Comparison of ENCODE assay signal across 27 cellular contexts in genomic region chr6:147297663-147298313, GRCh38.
DNase-seq lines count a peak whose midpoint lies in the region; ATAC-seq and TF ChIP-seq lines count a peak whose summit lies in the region.
"Had no signal": no experiment of that assay in that cellular context is flagged by ENCODE, and none has a peak within 500 bp of the region (broad histone marks: within the 10 kb centered on the region; RNA-seq: fewer than 3 reads in every experiment).

No MANE protein-coding gene starts in this region.

- H3K4me3 Mint-ChIP-seq in activated CD8-positive, alpha-beta memory T cell treated with anti-CD3 and anti-CD28 coated beads, Interleukin-2, amount 10 ng/mL, durations not matched to agents 7 days and 5 days = no peak overlapping the region
- H3K4me3 Mint-ChIP-seq: activated CD8-positive, alpha-beta T cell treated with anti-CD3 and anti-CD28 coated beads for 36 hours; activated naive CD4-positive, alpha-beta T cell treated with anti-CD3 and anti-CD28 coated beads for 36 hours; nephron had no signal

- H3K27ac ChIP-seq in upper lobe of left lung = no peak overlapping the region
- H3K27ac ChIP-seq: 22Rv1, body of pancreas, dorsolateral prefrontal cortex, epithelial cell of prostate, skin epidermis, stomach, tibial artery had no signal

- no peaks in the 10 kb centered on the region for H3K27me3 ChIP-seq in upper lobe of left lung
- H3K27me3 ChIP-seq: body of pancreas, dorsolateral prefrontal cortex, stomach, tibial artery had no signal

- TF ChIP-seq POLR2A in upper lobe of left lung (IDR thresholded peaks at IDR 0.05) = no peak

- H3K27ac Mint-ChIP-seq in activated CD8-positive, alpha-beta memory T cell treated with anti-CD3 and anti-CD28 coated beads, Interleukin-2, amount 10 ng/mL, durations not matched to agents 7 days and 5 days = peak overlapping the region; percentile 3
- H3K27ac Mint-ChIP-seq: activated CD8-positive, alpha-beta T cell treated with anti-CD3 and anti-CD28 coated beads for 36 hours; nephron had no signal

- H3K9me3 ChIP-seq in upper lobe of left lung = peaks cover 0 to 4% (median 0%) of the 10 kb centered on the region in 4 donors
- H3K9me3 ChIP-seq: body of pancreas had no signal

- no peaks in the 10 kb centered on the region for H3K4me1 ChIP-seq in upper lobe of left lung
- H3K4me1 ChIP-seq: stomach, tibial artery had no signal

- no peak for ATAC-seq in activated CD8-positive, alpha-beta memory T cell treated with anti-CD3 and anti-CD28 coated beads, Interleukin-2, amount 10 ng/mL, durations not matched to agents 7 days and 5 days
- ATAC-seq in upper lobe of left lung (ENCODE audit: low FRiP score in 2 of 2) (no peak), GM21367 (IDR thresholded peaks at IDR 0.05; ENCODE audit: unreplicated experiment) (no peak)
- ATAC-seq: activated CD8-positive, alpha-beta T cell treated with anti-CD3 and anti-CD28 coated beads for 36 hours had no signal

- peaks cover 10% of the 10 kb centered on the region for H3K4me1 Mint-ChIP-seq in activated CD8-positive, alpha-beta memory T cell treated with anti-CD3 and anti-CD28 coated beads, Interleukin-2, amount 10 ng/mL, durations not matched to agents 7 days and 5 days
- H3K4me1 Mint-ChIP-seq: nephron had no signal

- TF ChIP-seq EP300 in upper lobe of left lung (IDR thresholded peaks at IDR 0.05) = no peak

- WGBS in upper lobe of left lung, 2 donors = 85 to 93% methylated on average over 3 of the region's 3 CpGs

- TF ChIP-seq CTCF in astrocyte of the cerebellum (IDR thresholded peaks at IDR 0.05; ENCODE audit: low read depth, low read length, missing control alignments) (no peak), upper lobe of left lung (IDR thresholded peaks at IDR 0.05) (no peak)

- H3K4me3 ChIP-seq in astrocyte of the cerebellum (ENCODE audit: low read depth, low read length) (no peak overlapping the region), upper lobe of left lung (no peak overlapping the region)
- H3K4me3 ChIP-seq: body of pancreas, dorsolateral prefrontal cortex, skin epidermis, stomach, tibial artery had no signal

- peaks cover 0 to 4% (median 0%) of the 10 kb centered on the region in 4 donors for H3K36me3 ChIP-seq in upper lobe of left lung

- peaks cover 20% of the 10 kb centered on the region for H3K9me3 Mint-ChIP-seq in activated CD8-positive, alpha-beta memory T cell treated with anti-CD3 and anti-CD28 coated beads, Interleukin-2, amount 10 ng/mL, durations not matched to agents 7 days and 5 days (ENCODE audit: low read depth)

- CTCF ChIA-PET in activated CD8-positive, alpha-beta memory T cell treated with anti-CD3 and anti-CD28 coated beads, Interleukin-2, amount 10 ng/mL, durations not matched to agents 7 days and 5 days (lab: Charles Lee) = no interaction called here

- no peaks in the 10 kb centered on the region for H3K27me3 Mint-ChIP-seq in activated CD8-positive, alpha-beta memory T cell treated with anti-CD3 and anti-CD28 coated beads, Interleukin-2, amount 10 ng/mL, durations not matched to agents 7 days and 5 days
- H3K27me3 Mint-ChIP-seq: activated CD8-positive, alpha-beta T cell treated with anti-CD3 and anti-CD28 coated beads for 36 hours had no signal

- no peak for DNase-seq in activated CD8-positive, alpha-beta memory T cell treated with anti-CD3 and anti-CD28 coated beads, Interleukin-2, amount 10 ng/mL, durations not matched to agents 7 days and 5 days
- no peak for DNase-seq in activated CD8-positive, alpha-beta memory T cell treated with anti-CD3 and anti-CD28 coated beads, Interleukin-2, amount 50 U/mL, for 48 hours
- peak; percentile 51 for DNase-seq in OCI-M1 (lab: John Stamatoyannopoulos, UW)
- peak; percentile 11 for DNase-seq in astrocyte of the cerebellum (ENCODE audit: low read depth)
- peak; percentile 27 for DNase-seq in myocyte (ENCODE audit: low read depth)
- DNase-seq in upper lobe of left lung = no peak
- DNase-seq in hypothalamus (lab: John Stamatoyannopoulos, UW) = no peak
- DNase-seq: activated CD4-positive, CD25-positive, alpha-beta regulatory T cell treated with anti-CD3 and anti-CD28 coated beads, Interleukin-2, amount 50 U/mL, for 72 hours; activated CD8-positive, alpha-beta T cell treated with anti-CD3 and anti-CD28 coated beads for 36 hours; activated naive CD4-positive, alpha-beta T cell treated with anti-CD3 and anti-CD28 coated beads for 36 hours; body of pancreas; cerebellar nuclear complex; dorsolateral prefrontal cortex; glutamatergic neuron; H7; midbrain; MM.1S; NCI-H1417 treated with DMSO at 0.1 percent for 48 hours; NCI-H2107; NCI-H446 treated with DMSO at 0.1 percent for 48 hours; stomach; tibial artery had no signal

- in situ Hi-C loops in astrocyte of the cerebellum (cut with HindIII; ENCODE audit: low sequenced_read_pairs) = no loop called here

- H3K36me3 Mint-ChIP-seq in activated CD8-positive, alpha-beta memory T cell treated with anti-CD3 and anti-CD28 coated beads, Interleukin-2, amount 10 ng/mL, durations not matched to agents 7 days and 5 days = peaks cover 59% of the 10 kb centered on the region

Comparison
In these comparisons a context has a peak if more than half of its experiments do, and no peak if none do; other contexts are left out.
1. DNase-seq: peak in OCI-M1 (single experiment), astrocyte of the cerebellum (single experiment) and myocyte (single experiment); none in activated CD8-positive, alpha-beta memory T cell treated with anti-CD3 and anti-CD28 coated beads, Interleukin-2, amount 10 ng/mL, durations not matched to agents 7 days and 5 days (single experiment), activated CD8-positive, alpha-beta memory T cell treated with anti-CD3 and anti-CD28 coated beads, Interleukin-2, amount 50 U/mL, for 48 hours (single experiment), upper lobe of left lung (0 of 2) and hypothalamus (0 of 51).